Comparison of ENCODE assay signal across 18 cellular contexts in genomic region chr12:130537655-130538054, GRCh38.
"Had no signal": no experiment of that assay in that cellular context is flagged by ENCODE, and none has a peak within 500 bp of the region (broad histone marks: within the 10 kb centered on the region; RNA-seq: fewer than 3 reads in every experiment).

No MANE protein-coding gene starts in this region.

- H3K27me3 Mint-ChIP-seq: T-cell had no signal

- H3K4me3 ChIP-seq: MG63 had no signal

- H3K36me3 ChIP-seq: MG63 had no signal

- H3K9me3 ChIP-seq: MG63, SK-N-SH had no signal

- H3K4me1 Mint-ChIP-seq: T-cell had no signal

- ATAC-seq: HepG2, T-cell had no signal

- H3K4me3 Mint-ChIP-seq: T-cell; T-helper 1 cell treated with Interleukin-12 subunit alpha and Interleukin-12 subunit beta and Interleukin-4 antibody, amounts not matched to agents 30 μg/mL and 1 μg/mL, for 36 hours had no signal

- DNase-seq: IMR-90, KG1, MG63, NCI-H1092, NCI-H1417 treated with DMSO at 0.1 percent for 48 hours, NCI-H146, NCI-H1694 treated with DMSO at 0.1 percent for 48 hours, NCI-H1930, NCI-H2107, NCI-H2227 treated with DMSO at 0.1 percent for 48 hours, NCI-H774, SHP77, SK-N-SH, SW 1271, T-cell had no signal

- H3K27ac ChIP-seq: RWPE1 had no signal

- H3K27ac Mint-ChIP-seq: T-cell; T-helper 1 cell treated with Interleukin-12 subunit alpha and Interleukin-12 subunit beta and Interleukin-4 antibody, amounts not matched to agents 30 μg/mL and 1 μg/mL, for 36 hours had no signal

- H3K27me3 ChIP-seq: MG63 had no signal

- H3K36me3 Mint-ChIP-seq: T-cell had no signal
